15 cellular contexts compared by ENCODE assay signal in the genomic region with DNA sequence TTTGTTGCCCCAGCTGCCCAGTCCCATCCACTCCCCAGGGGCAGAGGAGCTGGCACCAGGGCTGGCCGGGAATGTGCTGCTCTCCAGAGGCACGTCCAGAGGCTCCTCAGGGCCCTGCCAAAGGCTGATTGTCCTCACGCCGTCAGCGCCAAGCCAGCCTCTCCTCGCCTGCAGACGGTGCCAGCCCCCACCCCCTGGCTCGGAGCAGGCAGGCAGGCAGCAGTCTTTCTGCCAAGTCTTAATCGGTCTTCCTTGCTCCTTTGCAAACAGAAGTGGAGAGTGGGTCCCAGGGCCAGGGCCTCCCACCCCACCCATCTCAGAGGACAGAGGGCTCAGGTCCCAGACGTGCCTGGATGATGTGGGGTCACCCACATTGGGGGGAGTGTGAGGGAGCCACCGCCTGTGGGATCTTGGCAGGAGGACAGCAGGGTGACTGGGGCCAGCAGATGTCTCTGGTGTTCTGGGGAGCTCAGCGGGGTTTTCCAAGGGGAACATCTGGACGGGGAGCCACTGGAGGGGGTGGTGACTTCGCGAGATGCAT. TPM values are rescaled to one million over a fixed set of nuclear protein-coding genes. Genes with fewer than 3 reads are reported as not detected.
A peak's percentile ranks its signal among the peaks of the same experiment; 100 is the strongest.
DNase-seq lines count a peak whose midpoint lies in the region; ATAC-seq and TF ChIP-seq lines count a peak whose summit lies in the region.
"Had no signal": no experiment of that assay in that cellular context is flagged by ENCODE, and none has a peak within 500 bp of the region (broad histone marks: within the 10 kb centered on the region; RNA-seq: fewer than 3 reads in every experiment).

No MANE protein-coding gene starts in this region.

- TF ChIP-seq CTCF in AG10803 (conservative IDR thresholded peaks at IDR 0.05; ENCODE audit: low read length) = no peak

- no peak for ATAC-seq in GM21737 (IDR thresholded peaks at IDR 0.05; ENCODE audit: unreplicated experiment)
- ATAC-seq in activated naive CD4-positive, alpha-beta T cell treated with anti-CD3 and anti-CD28 coated beads, Interleukin-2, amount 50 U/mL, for 72 hours = no peak

- DNase-seq in AG10803 (ENCODE audit: low read depth) (peak; percentile 17), NCI-H2029 treated with DMSO at 0.1 percent for 48 hours (lab: John Stamatoyannopoulos, UW) (peak; percentile 55), fibroblast of gingiva (ENCODE audit: low read depth) (peak; percentile 42), mucosa of gallbladder (ENCODE audit: low spot score) (peak; percentile 57), cortex of kidney (lab: John Stamatoyannopoulos, UW) (no peak), T-helper 1 cell (no peak)
- no peak for DNase-seq in activated naive CD4-positive, alpha-beta T cell treated with anti-CD3 and anti-CD28 coated beads, Interleukin-2, amount 50 U/mL, for 72 hours (ENCODE audit: low spot score in 2 of 2)
- DNase-seq: activated CD4-positive, alpha-beta T cell treated with anti-CD3 and anti-CD28 coated beads, Interleukin-2, amount 10 ng/mL, durations not matched to agents 7 days and 5 days; activated naive CD4-positive, alpha-beta T cell treated with anti-CD3 and anti-CD28 coated beads, Interleukin-2, amount 10 ng/mL, durations not matched to agents 7 days and 5 days; colonic mucosa; foreskin melanocyte had no signal

- no peaks in the 10 kb centered on the region for H3K9me3 Mint-ChIP-seq in activated naive CD4-positive, alpha-beta T cell treated with anti-CD3 and anti-CD28 coated beads, Interleukin-2, amount 50 U/mL, for 72 hours
- H3K9me3 Mint-ChIP-seq: activated CD4-positive, alpha-beta T cell treated with anti-CD3 and anti-CD28 coated beads, Interleukin-2, amount 10 ng/mL, durations not matched to agents 7 days and 5 days; activated naive CD4-positive, alpha-beta T cell treated with anti-CD3 and anti-CD28 coated beads, Interleukin-2, amount 10 ng/mL, durations not matched to agents 7 days and 5 days had no signal

- H3K4me3 ChIP-seq in AG10803 (ENCODE audit: low read length) = no peak overlapping the region
- H3K4me3 ChIP-seq: colonic mucosa, SK-N-MC, skin epidermis had no signal

- H3K27ac Mint-ChIP-seq in activated naive CD4-positive, alpha-beta T cell treated with anti-CD3 and anti-CD28 coated beads, Interleukin-2, amount 50 U/mL, for 72 hours = no peak overlapping the region
- H3K27ac Mint-ChIP-seq: activated CD4-positive, alpha-beta T cell treated with anti-CD3 and anti-CD28 coated beads, Interleukin-2, amount 10 ng/mL, durations not matched to agents 7 days and 5 days; activated naive CD4-positive, alpha-beta T cell treated with anti-CD3 and anti-CD28 coated beads, Interleukin-2, amount 10 ng/mL, durations not matched to agents 7 days and 5 days; IgD-negative memory B cell had no signal

- H3K36me3 Mint-ChIP-seq in activated naive CD4-positive, alpha-beta T cell treated with anti-CD3 and anti-CD28 coated beads, Interleukin-2, amount 50 U/mL, for 72 hours = no peaks in the 10 kb centered on the region
- H3K36me3 Mint-ChIP-seq: activated naive CD4-positive, alpha-beta T cell treated with anti-CD3 and anti-CD28 coated beads, Interleukin-2, amount 10 ng/mL, durations not matched to agents 7 days and 5 days; IgD-negative memory B cell had no signal

RNA-seq across cellular contexts. Expression of a gene that starts 36.3 kb away (rescaled TPM):
- total RNA-seq in mucosa of gallbladder = 0.81 TPM
- not detected for total RNA-seq in activated naive CD4-positive, alpha-beta T cell treated with anti-CD3 and anti-CD28 coated beads, Interleukin-2, amount 50 U/mL, for 72 hours
- total RNA-seq: activated CD4-positive, alpha-beta T cell treated with anti-CD3 and anti-CD28 coated beads, Interleukin-2, amount 10 ng/mL, durations not matched to agents 7 days and 5 days had no signal

RNA-seq across cellular contexts. Expression of a gene that starts 38.4 kb away (rescaled TPM):
- total RNA-seq in mucosa of gallbladder = 14.0 TPM
- 1 to 10 TPM in 1 of 2 donors, under 1 TPM in 1; 0.11 to 1.2 TPM for total RNA-seq in activated naive CD4-positive, alpha-beta T cell treated with anti-CD3 and anti-CD28 coated beads, Interleukin-2, amount 50 U/mL, for 72 hours
- total RNA-seq: activated CD4-positive, alpha-beta T cell treated with anti-CD3 and anti-CD28 coated beads, Interleukin-2, amount 10 ng/mL, durations not matched to agents 7 days and 5 days had no signal

RNA-seq across cellular contexts. Expression of a gene that starts 48.1 kb away (rescaled TPM):
- not detected for total RNA-seq in mucosa of gallbladder
- total RNA-seq in activated naive CD4-positive, alpha-beta T cell treated with anti-CD3 and anti-CD28 coated beads, Interleukin-2, amount 50 U/mL, for 72 hours = not detected
- total RNA-seq: activated CD4-positive, alpha-beta T cell treated with anti-CD3 and anti-CD28 coated beads, Interleukin-2, amount 10 ng/mL, durations not matched to agents 7 days and 5 days; colonic mucosa had no signal

Comparison
In these comparisons a context has a peak if more than half of its experiments do, and no peak if none do; other contexts are left out.
1. DNase-seq: peak in AG10803 (single experiment), NCI-H2029 treated with DMSO at 0.1 percent for 48 hours (single experiment), fibroblast of gingiva (single experiment) and mucosa of gallbladder (single experiment); none in cortex of kidney (single experiment), T-helper 1 cell (0 of 5) and activated naive CD4-positive, alpha-beta T cell treated with anti-CD3 and anti-CD28 coated beads, Interleukin-2, amount 50 U/mL, for 72 hours (0 of 2).